Comparison of ENCODE assay signal across 1 cellular context in genomic region chr19:52370341-52370710, GRCh38.
TF ChIP-seq lines count a peak whose summit lies in the region.

No MANE protein-coding gene starts in this region.

TF ChIP-seq in GM23338, 12 proteins besides CTCF, POLR2A, EP300 and RAD21 (continued from another document):
- TF ChIP-seq ZNF462 (CRISPR knock-in tag; IDR thresholded peaks at IDR 0.05): no peak
